Comparison of ENCODE assay signal across 8 cellular contexts in the genomic region with DNA sequence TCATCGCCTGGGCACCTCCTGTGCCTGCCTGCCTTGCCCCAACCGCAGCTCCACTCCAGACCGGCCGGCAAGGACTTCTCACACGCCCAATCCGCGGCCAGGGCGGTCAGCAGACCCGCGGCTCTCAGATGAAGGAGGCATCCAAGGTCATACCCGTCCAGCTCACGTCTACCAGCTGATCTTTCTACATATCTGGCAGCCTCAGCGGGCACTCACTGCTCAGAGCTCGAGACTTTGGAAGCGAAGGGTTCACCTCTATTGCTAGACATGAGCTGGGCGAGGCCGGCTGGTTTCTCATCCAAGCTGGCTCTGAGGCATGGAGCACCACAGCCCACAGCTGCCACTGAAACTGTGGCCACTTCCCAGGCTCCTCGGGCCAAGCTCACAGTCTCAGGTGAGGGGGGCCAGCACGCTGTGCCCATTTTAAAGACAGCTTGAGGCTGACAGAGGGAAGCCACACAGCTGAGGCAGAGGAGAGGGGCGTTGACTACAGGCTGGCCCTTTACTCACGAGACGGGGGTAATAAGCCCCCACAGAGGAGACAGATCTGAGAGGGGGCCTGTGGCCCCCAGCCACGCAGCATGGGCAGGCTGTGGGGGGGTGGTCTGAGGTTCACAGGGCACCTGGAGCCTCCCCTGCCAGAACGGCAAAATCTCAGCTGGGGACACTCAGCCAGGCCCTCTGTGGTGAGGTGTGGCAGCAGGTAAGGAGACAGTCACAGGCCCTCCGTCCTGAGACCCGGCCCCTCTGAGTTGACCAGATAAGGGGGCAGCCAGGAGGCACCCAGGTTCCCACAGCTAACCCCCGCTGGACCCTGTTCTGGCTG. TPM values are rescaled to one million over a fixed set of nuclear protein-coding genes. Genes with fewer than 3 reads are reported as not detected.
DNase-seq lines count a peak whose midpoint lies in the region; TF ChIP-seq lines count a peak whose summit lies in the region.

No MANE protein-coding gene starts in this region.

- H3K27me3 ChIP-seq in muscle layer of duodenum (ENCODE audit: low read depth, low read length) (peaks cover 4% of the 10 kb centered on the region), uterus (no peaks in the 10 kb centered on the region), Karpas-422 (ENCODE audit: low read length) (no peaks in the 10 kb centered on the region)

- intact Hi-C loops in uterus (cut with DNase I; ENCODE audit: low total_unique reads) = no loop called here

- H3K4me2 ChIP-seq in Karpas-422 (ENCODE audit: low read depth, low read length, poor library complexity, severe bottlenecking) = no peak overlapping the region

- peaks cover 14% of the 10 kb centered on the region for H3K4me1 Mint-ChIP-seq in activated T-cell treated with anti-CD3 and anti-CD28 coated beads, Interleukin-2, amount 50 U/mL, for 24 hours (ENCODE audit: low read depth)
- no peaks in the 10 kb centered on the region for H3K4me1 Mint-ChIP-seq in immature natural killer cell

- H4K20me1 ChIP-seq in Karpas-422 (ENCODE audit: insufficient read depth, low read depth, low read length) = peaks cover 23% of the 10 kb centered on the region; the same call in 1 of the 2 replicates

- H3K27ac ChIP-seq in muscle layer of duodenum (ENCODE audit: low read length) (peak overlapping the region; percentile 8), uterus (peak overlapping the region; percentile 83 to 84), Karpas-422 (ENCODE audit: low read length) (no peak overlapping the region)

- no peaks in the 10 kb centered on the region for H3K36me3 ChIP-seq in muscle layer of duodenum (ENCODE audit: control insufficient read depth in 1 of 2, insufficient read depth in 2 of 2, low read length in 2 of 2)
- no peaks in the 10 kb centered on the region for H3K36me3 ChIP-seq in uterus
- H3K36me3 ChIP-seq in Karpas-422 (ENCODE audit: insufficient read depth, low read length) = no peaks in the 10 kb centered on the region

- TF ChIP-seq CTCF in epithelial cell of proximal tubule (conservative IDR thresholded peaks at IDR 0.05; ENCODE audit: low read depth, low read length) (no peak), uterus (IDR thresholded peaks at IDR 0.05) (no peak)

- no peak overlapping the region for H2AFZ ChIP-seq in Karpas-422 (ENCODE audit: low read length)

- H3K4me3 ChIP-seq in epithelial cell of proximal tubule (ENCODE audit: low read depth, low read length) (peak overlapping the region; percentile 95), muscle layer of duodenum (ENCODE audit: low read depth in 1 of 2, low read length in 2 of 2) (peak overlapping the region; percentile 44 to 88), uterus (peak overlapping the region in 1 of 2 donors; percentile 57), Karpas-422 (ENCODE audit: low read length) (no peak overlapping the region)

- H3K36me3 Mint-ChIP-seq in activated T-cell treated with anti-CD3 and anti-CD28 coated beads, Interleukin-2, amount 50 U/mL, for 24 hours (ENCODE audit: low read depth) = no peaks in the 10 kb centered on the region
- H3K36me3 Mint-ChIP-seq in immature natural killer cell = no peaks in the 10 kb centered on the region

- no peaks in the 10 kb centered on the region for H3K9me2 ChIP-seq in Karpas-422 (replicated peaks; ENCODE audit: insufficient read depth, low read length)

- no peaks in the 10 kb centered on the region for H3K9me3 Mint-ChIP-seq in activated T-cell treated with anti-CD3 and anti-CD28 coated beads, Interleukin-2, amount 50 U/mL, for 24 hours
- H3K9me3 Mint-ChIP-seq in immature natural killer cell = no peaks in the 10 kb centered on the region

- H3K79me2 ChIP-seq in Karpas-422 (ENCODE audit: low read length) = no peaks in the 10 kb centered on the region

- H3K27ac Mint-ChIP-seq in activated T-cell treated with anti-CD3 and anti-CD28 coated beads, Interleukin-2, amount 50 U/mL, for 24 hours = no peak overlapping the region
- H3K27ac Mint-ChIP-seq in immature natural killer cell = no peak overlapping the region

- H3K9ac ChIP-seq in Karpas-422 (ENCODE audit: low read length) = no peak overlapping the region

- peak overlapping the region; percentile 35 for H3K4me3 Mint-ChIP-seq in activated T-cell treated with anti-CD3 and anti-CD28 coated beads, Interleukin-2, amount 50 U/mL, for 24 hours
- H3K4me3 Mint-ChIP-seq in immature natural killer cell = peak overlapping the region in 2 of 5 donors; percentile 38 to 44

- no peaks in the 10 kb centered on the region for H3K9me3 ChIP-seq in muscle layer of duodenum (ENCODE audit: control insufficient read depth in 1 of 2, low read length in 2 of 2)
- H3K9me3 ChIP-seq in uterus = no peaks in the 10 kb centered on the region
- H3K9me3 ChIP-seq in Karpas-422 (ENCODE audit: low read length) = no peaks in the 10 kb centered on the region

- H3K4me1 ChIP-seq in muscle layer of duodenum (ENCODE audit: control insufficient read depth in 1 of 2, insufficient read depth in 2 of 2, low read length in 2 of 2) (peaks cover 4 to 87% of the 10 kb centered on the region in 2 donors), uterus (peaks cover 5 to 47% of the 10 kb centered on the region in 2 donors), Karpas-422 (ENCODE audit: low read length) (peaks cover 26% of the 10 kb centered on the region)

- no peak for TF ChIP-seq POLR2A in uterus (IDR thresholded peaks at IDR 0.05)

- H3K27me3 Mint-ChIP-seq in activated T-cell treated with anti-CD3 and anti-CD28 coated beads, Interleukin-2, amount 50 U/mL, for 24 hours = peaks cover 52% of the 10 kb centered on the region
- H3K27me3 Mint-ChIP-seq in immature natural killer cell (ENCODE audit: low read depth in 3 of 3) = peaks cover 2 to 7% (median 5%) of the 10 kb centered on the region in 3 donors

- no peak for DNase-seq in activated T-cell treated with anti-CD3 and anti-CD28 coated beads, Interleukin-2, amount 50 U/mL, for 24 hours
- DNase-seq in activated T-cell treated with anti-CD3 and anti-CD28 coated beads for 4 hours = no peak
- DNase-seq in epithelial cell of proximal tubule (ENCODE audit: low read depth) = no peak
- DNase-seq in uterus = peak in 1 of 2 donors; percentile 36
- DNase-seq in NK-92 treated with Interleukin-12 subunit alpha and Interleukin-12 subunit beta, amount 100 ng/mL, for 24 hours (lab: John Stamatoyannopoulos, UW) = no peak
- DNase-seq in Karpas-422 = no peak
- no peak for DNase-seq in immature natural killer cell

RNA-seq across cellular contexts. Expression of a gene that starts 2.0 kb away (rescaled TPM):
- total RNA-seq in epithelial cell of proximal tubule (103 and 240 TPM in 2 replicates), uterus (100 to 1,000 TPM in 2 of 4 donors, 10 to 100 TPM in 2; 50.6 to 375 (median 90.8) TPM)
- 3.2 and 17.5 TPM in 2 replicates for total RNA-seq in Karpas-422 (2014; rRNA removed; shearing (Covaris generic); ENCODE audit: low replicate concordance)
- under 1 TPM in 1 of 3 donors, not detected in 2; 0.30 TPM for polyA plus RNA-seq in immature natural killer cell

RNA-seq across cellular contexts. Expression of a gene that starts 21.8 kb away (rescaled TPM):
- total RNA-seq in epithelial cell of proximal tubule = 2,187 and 2,322 TPM in 2 replicates
- total RNA-seq in uterus = over 10,000 TPM in 1 of 4 donors, 1,000 to 10,000 TPM in 3; 1,151 to 14,756 (median 1,928) TPM
- 1,523 and 2,619 TPM in 2 replicates for total RNA-seq in Karpas-422 (2014; rRNA removed; shearing (Covaris generic); ENCODE audit: low replicate concordance)
- 1,000 to 10,000 TPM in 2 of 3 donors, 100 to 1,000 TPM in 1; 743 to 1,716 (median 1,008) TPM for polyA plus RNA-seq in immature natural killer cell

RNA-seq across cellular contexts. Expression of a gene that starts 42.0 kb away (rescaled TPM):
- 5.8 and 7.8 TPM in 2 replicates for total RNA-seq in epithelial cell of proximal tubule
- total RNA-seq in uterus = 10 to 100 TPM in 1 of 4 donors, 1 to 10 TPM in 2, under 1 TPM in 1; 0.29 to 10.6 (median 2.6) TPM
- 7.2 and 7.6 TPM in 2 replicates for total RNA-seq in Karpas-422 (2014; rRNA removed; shearing (Covaris generic); ENCODE audit: low replicate concordance)
- polyA plus RNA-seq in immature natural killer cell = 1 to 10 TPM; 1.3 to 2.6 (median 2.5) TPM
